Comparison of ENCODE assay signal across 11 cellular contexts in genomic region chr16:3285131-3285530, GRCh38. TPM values are rescaled to one million over a fixed set of nuclear protein-coding genes. Genes with fewer than 3 reads are reported as not detected.
DNase-seq lines count a peak whose midpoint lies in the region; FAIRE-seq and TF ChIP-seq lines count a peak whose summit lies in the region.
"Had no signal": no experiment of that assay in that cellular context is flagged by ENCODE, and none has a peak within 500 bp of the region (broad histone marks: within the 10 kb centered on the region; RNA-seq: fewer than 3 reads in every experiment).

No MANE protein-coding gene starts in this region.

- peaks cover 24 to 32% (median 28%) of the 10 kb centered on the region in 10 experiments for H3K4me1 ChIP-seq in BLaER1 treated with 17β-estradiol and CSF1 and Interleukin-3, amounts not matched to agents 10 nM and 100 nM
- peaks cover 4 to 8% of the 10 kb centered on the region in 2 donors for H3K4me1 ChIP-seq in small intestine (ENCODE audit: control insufficient read depth in 2 of 2, insufficient read depth in 1 of 2, low read depth in 1 of 2, low read length in 1 of 2)

- 88 to 93% (median 92%) methylated on average over 6 of the region's 6 CpGs for WGBS in small intestine, 3 donors

- TF ChIP-seq CTCF in LNCaP clone FGC (IDR thresholded peaks at IDR 0.05; ENCODE audit: control insufficient read depth, extremely low read depth, insufficient read depth) (no peak), coronary artery (IDR thresholded peaks at IDR 0.05) (no peak), nephron (IDR thresholded peaks at IDR 0.05; ENCODE audit: unreplicated experiment in 3 of 3) (no peak)

- DNase-seq in LNCaP clone FGC (ENCODE audit: low read depth): no peak
- peak; percentile 62 for DNase-seq in coronary artery (ENCODE audit: low spot score)
- DNase-seq in NCI-H2196 treated with DMSO at 0.1 percent for 48 hours (lab: John Stamatoyannopoulos, UW; ENCODE audit: unreplicated experiment): no peak
- no peak for DNase-seq in germinal center (ENCODE audit: low spot score)
- DNase-seq in small intestine: no peak
- DNase-seq in NCI-H1694 (lab: John Stamatoyannopoulos, UW): no peak
- DNase-seq: NCI-H1436 treated with DMSO at 0.1 percent for 48 hours, substantia nigra had no signal

- peak overlapping the region; percentile 93 to 99 (median 97) for H3K4me2 ChIP-seq in BLaER1 treated with 17β-estradiol and CSF1 and Interleukin-3, amounts not matched to agents 10 nM and 100 nM

- peak overlapping the region; percentile 91 to 99 (median 95); a peak in 19 of 22 replicates for H3K9ac ChIP-seq in BLaER1 treated with 17β-estradiol and CSF1 and Interleukin-3, amounts not matched to agents 10 nM and 100 nM

- no peaks in the 10 kb centered on the region for H3K27me3 Mint-ChIP-seq in nephron (ENCODE audit: low read depth)

- peak overlapping the region; percentile 91 to 95 (median 95) for H3K4me3 Mint-ChIP-seq in nephron

- peaks cover 0 to 39% (median 20%) of the 10 kb centered on the region in 11 experiments; a peak in 12 of 22 replicates for H4K20me1 ChIP-seq in BLaER1 treated with 17β-estradiol and CSF1 and Interleukin-3, amounts not matched to agents 10 nM and 100 nM

- peaks cover 0 to 7% (median 0%) of the 10 kb centered on the region in 11 experiments; a peak in 5 of 22 replicates for H3K27me3 ChIP-seq in BLaER1 treated with 17β-estradiol and CSF1 and Interleukin-3, amounts not matched to agents 10 nM and 100 nM
- no peaks in the 10 kb centered on the region for H3K27me3 ChIP-seq in small intestine (ENCODE audit: control insufficient read depth in 2 of 2, insufficient read depth in 2 of 2, low read length in 2 of 2)

- H3K9me3 Mint-ChIP-seq in nephron: peaks cover 41% of the 10 kb centered on the region

- no peak overlapping the region for H3K27ac Mint-ChIP-seq in nephron

- H3K4me1 Mint-ChIP-seq in nephron: peaks cover 15% of the 10 kb centered on the region

- peaks cover 49 to 60% (median 56%) of the 10 kb centered on the region in 11 experiments for H3K9me3 ChIP-seq in BLaER1 treated with 17β-estradiol and CSF1 and Interleukin-3, amounts not matched to agents 10 nM and 100 nM (replicated peaks in 1 of 11)
- H3K9me3 ChIP-seq in small intestine (ENCODE audit: control insufficient read depth, low read depth): peaks cover 4% of the 10 kb centered on the region

- FAIRE-seq in small intestine (lab: Jason Lieb, UNC): no peak
- FAIRE-seq: TTC549 had no signal

- peak overlapping the region; percentile 80 to 99 (median 96) for H3K4me3 ChIP-seq in BLaER1 treated with 17β-estradiol and CSF1 and Interleukin-3, amounts not matched to agents 10 nM and 100 nM
- peak overlapping the region; percentile 100 for H3K4me3 ChIP-seq in LNCaP clone FGC (ENCODE audit: low read depth, low read length)
- H3K4me3 ChIP-seq in coronary artery: peak overlapping the region; percentile 77
- peak overlapping the region in 1 of 2 donors; percentile 2 for H3K4me3 ChIP-seq in small intestine (ENCODE audit: low read depth in 1 of 2, low read length in 2 of 2)

- peaks cover 52 to 59% (median 57%) of the 10 kb centered on the region in 11 experiments for H3K36me3 ChIP-seq in BLaER1 treated with 17β-estradiol and CSF1 and Interleukin-3, amounts not matched to agents 10 nM and 100 nM
- H3K36me3 ChIP-seq in small intestine (ENCODE audit: control insufficient read depth in 2 of 2, insufficient read depth in 2 of 2, low read length in 2 of 2): peaks cover 16 to 28% of the 10 kb centered on the region in 2 donors

- H3K36me3 Mint-ChIP-seq in nephron (ENCODE audit: low read depth): peaks cover 68% of the 10 kb centered on the region

- H3K27ac ChIP-seq in BLaER1 treated with 17β-estradiol and CSF1 and Interleukin-3, amounts not matched to agents 10 nM and 100 nM: no peak overlapping the region
- H3K27ac ChIP-seq in coronary artery (no peak overlapping the region), small intestine (ENCODE audit: low read depth in 1 of 2, low read length in 1 of 2) (no peak overlapping the region)

RNA-seq across cellular contexts. Expression of gene ZNF263, which starts 1.8 kb away (rescaled TPM):
- 10 to 100 TPM; 11.0 to 15.9 (median 12.4) TPM for polyA plus RNA-seq in small intestine

RNA-seq across cellular contexts. Expression of gene TIGD7, which starts 20.1 kb away (rescaled TPM):
- polyA plus RNA-seq in small intestine: 1 to 10 TPM in 2 of 3 donors, under 1 TPM in 1; 0.89 to 2.2 (median 1.6) TPM

RNA-seq across cellular contexts. Expression of gene ZNF75A, which starts 20.2 kb away (rescaled TPM):
- 10 to 100 TPM; 12.2 to 18.1 (median 15.9) TPM for polyA plus RNA-seq in small intestine

RNA-seq across cellular contexts. Expression of gene MEFV, which starts 28.7 kb away (rescaled TPM):
- polyA plus RNA-seq in small intestine: under 1 TPM in 1 of 3 donors, not detected in 2; 0.58 TPM

RNA-seq across cellular contexts. Expression of gene ZNF200, which starts 50.2 kb away (rescaled TPM):
- 1 to 10 TPM; 3.8 to 5.4 (median 4.3) TPM for polyA plus RNA-seq in small intestine
